ENCODE assay signal across 16 cellular contexts in genomic region chr5:83026507-83026906, GRCh38. TPM values are rescaled to one million over a fixed set of nuclear protein-coding genes. Genes with fewer than 3 reads are reported as not detected.
DNase-seq lines count a peak whose midpoint lies in the region; ATAC-seq and TF ChIP-seq lines count a peak whose summit lies in the region.
"Had no signal": no experiment of that assay in that cellular context is flagged by ENCODE, and none has a peak within 500 bp of the region (broad histone marks: within the 10 kb centered on the region; RNA-seq: fewer than 3 reads in every experiment).

No MANE protein-coding gene starts in this region.

- no peak overlapping the region for H3K4me3 ChIP-seq in BLaER1 treated with 17β-estradiol and CSF1 and Interleukin-3, amounts not matched to agents 10 nM and 100 nM
- H3K4me3 ChIP-seq in hepatocyte (no peak overlapping the region), tibial nerve (no peak overlapping the region)
- H3K4me3 ChIP-seq: gastrocnemius medialis, vagina had no signal

- peaks cover 15 to 18% (median 16%) of the 10 kb centered on the region in 10 experiments; a peak in 18 of 20 replicates for H3K4me1 ChIP-seq in BLaER1 treated with 17β-estradiol and CSF1 and Interleukin-3, amounts not matched to agents 10 nM and 100 nM
- peaks cover 5% of the 10 kb centered on the region for H3K4me1 ChIP-seq in hepatocyte (ENCODE audit: insufficient read depth)
- peaks cover 0 to 13% (median 0%) of the 10 kb centered on the region in 4 donors for H3K4me1 ChIP-seq in tibial nerve
- H3K4me1 ChIP-seq: gastrocnemius medialis, vagina had no signal

- peak overlapping the region in 10 of 11 experiments; percentile 37 to 79 (median 50); a peak in 14 of 22 replicates for H3K4me2 ChIP-seq in BLaER1 treated with 17β-estradiol and CSF1 and Interleukin-3, amounts not matched to agents 10 nM and 100 nM
- H3K4me2 ChIP-seq in hepatocyte, result no peak overlapping the region

- H3K27ac ChIP-seq in BLaER1 treated with 17β-estradiol and CSF1 and Interleukin-3, amounts not matched to agents 10 nM and 100 nM, result peak overlapping the region in 7 of 11 experiments; percentile 17 to 70 (median 51); a peak in 11 of 22 replicates
- H3K27ac ChIP-seq in hepatocyte, result peak overlapping the region; percentile 1
- H3K27ac ChIP-seq in tibial nerve, result no peak overlapping the region
- H3K27ac ChIP-seq: gastrocnemius medialis, vagina had no signal

- H2AFZ ChIP-seq in hepatocyte, result no peak overlapping the region

- peak; percentile 61 for ATAC-seq in GM21576 (IDR thresholded peaks at IDR 0.05; ENCODE audit: unreplicated experiment)
- peak; percentile 65 for ATAC-seq in HG03442 (IDR thresholded peaks at IDR 0.05; ENCODE audit: unreplicated experiment)
- ATAC-seq: gastrocnemius medialis had no signal

- 19% methylated on average over 2 of the region's 2 CpGs for WGBS in hepatocyte (ENCODE audit: low lambda C conversion rate, missing lambda C conversion rate)
- WGBS in tibial nerve, 2 donors, result 56 to 61% methylated on average over 2 of the region's 2 CpGs

- no peak for TF ChIP-seq EP300 in tibial nerve (IDR thresholded peaks at IDR 0.05)

- peak; percentile 18 for DNase-seq in hepatocyte (ENCODE audit: low spot score)
- no peak for DNase-seq in AG08395 (ENCODE audit: low spot score)
- no peak for DNase-seq in activated CD8-positive, alpha-beta memory T cell treated with anti-CD3 and anti-CD28 coated beads, Interleukin-2, amount 50 U/mL, for 4 hours
- DNase-seq in tibial nerve (ENCODE audit: low spot score in 2 of 2), result no peak
- DNase-seq in T-helper 9 cell, result no peak
- DNase-seq: activated CD4-positive, alpha-beta T cell treated with anti-CD3 and anti-CD28 coated beads, Interleukin-2, amount 10 ng/mL, durations not matched to agents 7 days and 5 days; gastrocnemius medialis; midbrain; NCI-H2081 treated with DMSO at 0.1 percent for 48 hours; occipital lobe; stimulated activated naive CD4-positive, alpha-beta T cell treated with Interleukin-2 at 50 U/mL for 16 hours; T1000 had no signal

- H3K9me2 ChIP-seq in hepatocyte (replicated peaks; ENCODE audit: insufficient read depth), result no peaks in the 10 kb centered on the region

- H4K20me1 ChIP-seq in BLaER1 treated with 17β-estradiol and CSF1 and Interleukin-3, amounts not matched to agents 10 nM and 100 nM, result no peaks in the 10 kb centered on the region
- no peaks in the 10 kb centered on the region for H4K20me1 ChIP-seq in hepatocyte (ENCODE audit: insufficient read depth, poor library complexity, severe bottlenecking)

- peaks cover 0 to 12% (median 0%) of the 10 kb centered on the region in 11 experiments; a peak in 5 of 22 replicates for H3K9me3 ChIP-seq in BLaER1 treated with 17β-estradiol and CSF1 and Interleukin-3, amounts not matched to agents 10 nM and 100 nM (replicated peaks in 1 of 11)
- no peaks in the 10 kb centered on the region for H3K9me3 ChIP-seq in hepatocyte (ENCODE audit: low read depth)
- no peaks in the 10 kb centered on the region for H3K9me3 ChIP-seq in tibial nerve
- H3K9me3 ChIP-seq: gastrocnemius medialis, vagina had no signal

- no peak for TF ChIP-seq POLR2A in tibial nerve (IDR thresholded peaks at IDR 0.05)

- no peak overlapping the region for H3K9ac ChIP-seq in BLaER1 treated with 17β-estradiol and CSF1 and Interleukin-3, amounts not matched to agents 10 nM and 100 nM

- no peaks in the 10 kb centered on the region for H3K27me3 ChIP-seq in BLaER1 treated with 17β-estradiol and CSF1 and Interleukin-3, amounts not matched to agents 10 nM and 100 nM
- H3K27me3 ChIP-seq in hepatocyte (no peaks in the 10 kb centered on the region), tibial nerve (no peaks in the 10 kb centered on the region)
- H3K27me3 ChIP-seq: gastrocnemius medialis, vagina had no signal

- no peaks in the 10 kb centered on the region for H3K36me3 ChIP-seq in BLaER1 treated with 17β-estradiol and CSF1 and Interleukin-3, amounts not matched to agents 10 nM and 100 nM
- H3K36me3 ChIP-seq in hepatocyte (replicated peaks; ENCODE audit: insufficient read depth, low read depth), result no peaks in the 10 kb centered on the region
- no peaks in the 10 kb centered on the region for H3K36me3 ChIP-seq in tibial nerve
- H3K36me3 ChIP-seq: gastrocnemius medialis, vagina had no signal

- H3K79me2 ChIP-seq in hepatocyte, result no peaks in the 10 kb centered on the region

- TF ChIP-seq CTCF in hepatocyte (IDR thresholded peaks at IDR 0.05; ENCODE audit: poor library complexity) (no peak), tibial nerve (IDR thresholded peaks at IDR 0.05) (no peak)

RNA-seq across cellular contexts. Expression of gene TMEM167A, which starts 50.7 kb away (rescaled TPM):
- 130 and 174 TPM in 2 replicates for total RNA-seq in hepatocyte
- polyA plus RNA-seq in hepatocyte, result 137 and 140 TPM in 2 replicates
- total RNA-seq in tibial nerve, result 10 to 100 TPM; 27.8 to 44.6 (median 35.4) TPM

RNA-seq across cellular contexts. Expression of gene XRCC4, which starts 50.8 kb away (rescaled TPM):
- total RNA-seq in hepatocyte (21.2 and 21.5 TPM in 2 replicates), tibial nerve (10 to 100 TPM in 1 of 4 donors, 1 to 10 TPM in 3; 3.1 to 11.7 (median 8.2) TPM)
- polyA plus RNA-seq in hepatocyte, result 12.7 and 13.8 TPM in 2 replicates

Comparison
In these comparisons a context has a peak if more than half of its experiments do, and no peak if none do; other contexts are left out.
1. H3K27ac ChIP-seq: peak in BLaER1 treated with 17β-estradiol and CSF1 and Interleukin-3, amounts not matched to agents 10 nM and 100 nM (7 of 11) and hepatocyte (single experiment); none in tibial nerve (0 of 4).